Comparison of ENCODE assay signal across 23 cellular contexts in the genomic region with DNA sequence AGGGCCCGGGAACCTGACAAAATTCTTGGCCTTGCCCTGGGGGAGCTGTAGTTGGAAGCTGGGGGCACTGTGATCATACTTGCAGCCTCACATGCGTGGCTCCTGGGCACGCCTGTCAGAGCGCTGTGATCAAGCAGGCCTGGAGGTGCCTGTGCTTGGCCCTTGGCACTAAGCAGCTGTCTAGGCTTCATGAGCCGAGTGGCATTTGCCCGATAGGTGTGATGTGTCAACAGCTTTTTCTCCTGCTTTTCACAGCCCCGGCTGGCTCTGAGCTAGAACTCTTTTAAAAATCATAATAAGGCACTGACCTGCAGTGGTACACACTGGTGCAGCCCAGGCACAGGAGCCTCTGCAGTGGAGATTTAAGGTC.
DNase-seq lines count a peak whose midpoint lies in the region; ATAC-seq and TF ChIP-seq lines count a peak whose summit lies in the region.
"Had no signal": no experiment of that assay in that cellular context is flagged by ENCODE, and none has a peak within 500 bp of the region (broad histone marks: within the 10 kb centered on the region; RNA-seq: fewer than 3 reads in every experiment).

No MANE protein-coding gene starts in this region.

- H3K27ac ChIP-seq in DND-41 (ENCODE audit: low read length) (peak overlapping the region; percentile 78; the same call in 1 of the 2 replicates), heart left ventricle (peak overlapping the region in 5 of 12 donors; percentile 22 to 66 (median 44)), mesendoderm (ENCODE audit: low read depth, low read length) (no peak overlapping the region), OCI-LY7 (ENCODE audit: low read depth, low read length, poor library complexity, severe bottlenecking) (no peak overlapping the region)
- H3K27ac ChIP-seq: 22Rv1, HL-60 had no signal

- H3K4me1 ChIP-seq in DND-41 (ENCODE audit: insufficient read depth, low read length) (peaks cover 33% of the 10 kb centered on the region), heart left ventricle (peaks cover 0 to 61% (median 32%) of the 10 kb centered on the region in 12 donors), mesendoderm (ENCODE audit: control insufficient read depth, low read depth, low read length) (peaks cover 19% of the 10 kb centered on the region), OCI-LY7 (ENCODE audit: insufficient read depth, low read length, poor library complexity, severe bottlenecking) (peaks cover 1% of the 10 kb centered on the region)

- H3K4me3 ChIP-seq in DND-41 (ENCODE audit: low read depth in 1 of 2, low read length in 2 of 2): no peak overlapping the region
- H3K4me3 ChIP-seq in heart left ventricle: no peak overlapping the region
- H3K4me3 ChIP-seq in mesendoderm (ENCODE audit: low read length): no peak overlapping the region
- H3K4me3 ChIP-seq in OCI-LY7 (ENCODE audit: low read depth, low read length, poor library complexity, severe bottlenecking): no peak overlapping the region

- no peaks in the 10 kb centered on the region for H3K79me1 ChIP-seq in mesendoderm (ENCODE audit: low read length)

- H3K4me2 ChIP-seq in DND-41 (ENCODE audit: insufficient read depth, low read length) (no peak overlapping the region), mesendoderm (ENCODE audit: low read length) (no peak overlapping the region), OCI-LY7 (ENCODE audit: low read length) (no peak overlapping the region)
- H3K4me2 ChIP-seq: SK-N-SH had no signal

- no peak overlapping the region for H2BK15ac ChIP-seq in mesendoderm (replicated peaks; ENCODE audit: low read depth)

- POLR2A ChIA-PET in OCI-LY7 (lab: Charles Lee): no interaction called here

- no peak overlapping the region for H2BK5ac ChIP-seq in mesendoderm (ENCODE audit: low read length)

- no peak for ATAC-seq in DND-41 (ENCODE audit: insufficient read depth, low read depth)
- peak; percentile 49 to 72 (median 60) for ATAC-seq in heart left ventricle
- ATAC-seq in HG03571 (IDR thresholded peaks at IDR 0.05; ENCODE audit: unreplicated experiment): no peak

- H3K23ac ChIP-seq in mesendoderm (ENCODE audit: low read length): no peak overlapping the region

- no peak for TF ChIP-seq CTCF in DND-41 (IDR thresholded peaks at IDR 0.05; ENCODE audit: borderline replicate concordance, extremely low read depth, low read length, poor library complexity, severe bottlenecking)
- no peak for TF ChIP-seq CTCF in heart left ventricle (IDR thresholded peaks at IDR 0.05)
- no peak for TF ChIP-seq CTCF in OCI-LY7 (conservative IDR thresholded peaks at IDR 0.05; ENCODE audit: low read length)
- no peak for TF ChIP-seq CTCF in GM20000 (IDR thresholded peaks at IDR 0.05; ENCODE audit: extremely low read depth, missing control alignments)

- no peaks in the 10 kb centered on the region for H3K9me3 ChIP-seq in DND-41 (ENCODE audit: insufficient read depth, low read length, severe bottlenecking)
- H3K9me3 ChIP-seq in heart left ventricle: no peaks in the 10 kb centered on the region
- no peaks in the 10 kb centered on the region for H3K9me3 ChIP-seq in OCI-LY7 (ENCODE audit: low read length)
- H3K9me3 ChIP-seq: SK-N-SH had no signal

- H3K36me3 ChIP-seq in DND-41 (ENCODE audit: insufficient read depth, low read length) (no peaks in the 10 kb centered on the region; the same call in 1 of the 2 replicates), heart left ventricle (no peaks in the 10 kb centered on the region), mesendoderm (ENCODE audit: control insufficient read depth, insufficient read depth, low read length) (no peaks in the 10 kb centered on the region), OCI-LY7 (ENCODE audit: insufficient read depth, low read length) (peaks cover under 1% of the 10 kb centered on the region; the same call in 1 of the 2 replicates)

- H3K27me3 ChIP-seq in DND-41 (ENCODE audit: insufficient read depth, low read length, poor library complexity) (no peaks in the 10 kb centered on the region), heart left ventricle (no peaks in the 10 kb centered on the region), mesendoderm (ENCODE audit: insufficient read depth, low read length, poor library complexity) (no peaks in the 10 kb centered on the region)

- H3K18ac ChIP-seq in mesendoderm (ENCODE audit: low read length): no peak overlapping the region

- H4K5ac ChIP-seq in mesendoderm (ENCODE audit: low read length): no peak overlapping the region

- no peak overlapping the region for H4K8ac ChIP-seq in mesendoderm (ENCODE audit: low read depth, low read length)

- H2AFZ ChIP-seq in DND-41 (ENCODE audit: low read depth, low read length): no peak overlapping the region
- H2AFZ ChIP-seq in OCI-LY7 (ENCODE audit: low read length): no peak overlapping the region

- H3K9ac ChIP-seq in DND-41 (ENCODE audit: low read depth, low read length) (no peak overlapping the region), mesendoderm (ENCODE audit: low read length) (peak overlapping the region; percentile 7)
- H3K9ac ChIP-seq: SK-N-SH had no signal

- DNase-seq in NCI-H2171 treated with DMSO at 0.1 percent for 48 hours (lab: John Stamatoyannopoulos, UW) (peak; percentile 33), NCI-H2171 (lab: John Stamatoyannopoulos, UW) (no peak), DND-41 (no peak), heart left ventricle (peak in 2 of 5 donors; percentile 54 to 66), mesendoderm (no peak), OCI-LY7 (ENCODE audit: low spot score) (no peak), GM20000 (ENCODE audit: low spot score) (no peak)
- DNase-seq: DMS79 treated with DMSO at 0.1 percent for 48 hours; H7; HFFc6; Kasumi-1; MM.1S; NCI-H1092; NCI-H1436 treated with DMSO at 0.1 percent for 48 hours; NCI-H2029; NCI-H446 treated with DMSO at 0.1 percent for 48 hours; NCI-H69; NK-92 treated with Interleukin-12 subunit alpha and Interleukin-12 subunit beta, amount 100 ng/mL, for 24 hours; SHP77 treated with DMSO at 0.1 percent for 48 hours; SK-N-SH had no signal

- H2AK5ac ChIP-seq in mesendoderm (ENCODE audit: low read length): peak overlapping the region; percentile 6

- no TSS peak for BruUV-seq in OCI-LY7 (replicated peaks; lab: Mats Ljungman, UMichigan)

- TF ChIP-seq POLR2A in heart left ventricle (IDR thresholded peaks at IDR 0.05): no peak

- no peak overlapping the region for H2BK120ac ChIP-seq in mesendoderm (ENCODE audit: low read depth, low read length)

- H3K56ac ChIP-seq in mesendoderm (ENCODE audit: low read length): peak overlapping the region; percentile 52

- CTCF ChIA-PET in OCI-LY7 (lab: Charles Lee; ENCODE audit: unreplicated experiment): no interaction called here

- H3K9me2 ChIP-seq in OCI-LY7 (ENCODE audit: insufficient read depth, low read length): no peaks in the 10 kb centered on the region
- H3K9me2 ChIP-seq: SK-N-SH had no signal

- H4K20me1 ChIP-seq in DND-41 (ENCODE audit: insufficient read depth, low read length) (no peaks in the 10 kb centered on the region), OCI-LY7 (ENCODE audit: insufficient read depth, low read length) (no peaks in the 10 kb centered on the region)

- intact Hi-C loops in heart left ventricle (cut with DNase I) (loop anchor here in 1 of 10 donors (2.0 kb wide), 1 partner anchor 21 kb away; no protein-coding TSS in a partner anchor), OCI-LY7 (cut with micrococcal nuclease; ENCODE audit: unreplicated experiment) (no loop called here)

- H3K4ac ChIP-seq in mesendoderm (ENCODE audit: low read depth, low read length): no peak overlapping the region

- WGBS in heart left ventricle, 4 donors: 60 to 67% (median 64%) methylated on average over 1 to 7 of the region's 7 CpGs
- no CpG with 5 or more reads among the region's 7 CpGs for WGBS in mesendoderm (ENCODE audit: extremely low coverage, insufficient coverage, low lambda C conversion rate)

- H3K79me2 ChIP-seq in DND-41 (ENCODE audit: insufficient read depth, low read length) (no peaks in the 10 kb centered on the region), mesendoderm (ENCODE audit: control insufficient read depth, insufficient read depth, low read length) (no peaks in the 10 kb centered on the region), OCI-LY7 (ENCODE audit: insufficient read depth, low read depth, low read length) (no peaks in the 10 kb centered on the region)

Comparison
In these comparisons a context has a peak if more than half of its experiments do, and no peak if none do; other contexts are left out.
1. ATAC-seq: peak in heart left ventricle (4 of 4); none in DND-41 (single experiment) and HG03571 (single experiment).